In genomic region chr22:29268511-29269229, GRCh38 we compare ENCODE assay signal across 1 cellular context.
TF ChIP-seq lines count a peak whose summit lies in the region.

No MANE protein-coding gene starts in this region.

TF ChIP-seq in WTC11, 78 proteins besides CTCF, POLR2A, EP300 and RAD21 (continued from another document):
- TF ChIP-seq MAX (CRISPR knock-in tag; IDR thresholded peaks at IDR 0.05) (no peak), GABPB1 (CRISPR knock-in tag; IDR thresholded peaks at IDR 0.05) (no peak), ZSCAN18 (CRISPR knock-in tag; IDR thresholded peaks at IDR 0.05) (no peak), ATF1 (CRISPR knock-in tag; IDR thresholded peaks at IDR 0.05) (no peak), ZNF416 (CRISPR knock-in tag; IDR thresholded peaks at IDR 0.05) (0 out of 2 replicates have a peak, but pooled peaks have one; percentile 36), HMGXB4 (CRISPR knock-in tag; IDR thresholded peaks at IDR 0.05) (peak; percentile 80; the same call in 1 of the 2 replicates), CDX4 (CRISPR knock-in tag; IDR thresholded peaks at IDR 0.05; ENCODE audit: borderline replicate concordance) (no peak), EMX1 (CRISPR knock-in tag; IDR thresholded peaks at IDR 0.05) (no peak), SOX15 (CRISPR knock-in tag; IDR thresholded peaks at IDR 0.05) (no peak), FOXP1 (CRISPR knock-in tag; IDR thresholded peaks at IDR 0.05; ENCODE audit: borderline replicate concordance) (no peak), MXD4 (CRISPR knock-in tag; IDR thresholded peaks at IDR 0.05; ENCODE audit: borderline replicate concordance) (no peak), ATF2 (CRISPR knock-in tag; IDR thresholded peaks at IDR 0.05; ENCODE audit: borderline replicate concordance, low read depth) (no peak), NFE2L1 (CRISPR knock-in tag; IDR thresholded peaks at IDR 0.05) (no peak), E2F4 (CRISPR knock-in tag; IDR thresholded peaks at IDR 0.05; ENCODE audit: borderline replicate concordance, low read depth) (no peak), CREM (CRISPR knock-in tag; IDR thresholded peaks at IDR 0.05) (no peak), MYBL2 (CRISPR knock-in tag; IDR thresholded peaks at IDR 0.05) (no peak), RELA (CRISPR knock-in tag; IDR thresholded peaks at IDR 0.05; ENCODE audit: borderline replicate concordance) (no peak), ZNF396 (CRISPR knock-in tag; IDR thresholded peaks at IDR 0.05; ENCODE audit: borderline replicate concordance) (no peak), ZMAT4 (CRISPR knock-in tag; IDR thresholded peaks at IDR 0.05) (no peak), KAT7 (CRISPR knock-in tag; IDR thresholded peaks at IDR 0.05; ENCODE audit: borderline replicate concordance) (no peak), ZNF263 (CRISPR knock-in tag; IDR thresholded peaks at IDR 0.05; ENCODE audit: low read depth) (no peak), ZNF317 (CRISPR knock-in tag; IDR thresholded peaks at IDR 0.05; ENCODE audit: borderline replicate concordance, low read depth) (no peak), ZNF138 (CRISPR knock-in tag; conservative IDR thresholded peaks at IDR 0.05) (no peak), ATF3 (CRISPR knock-in tag; conservative IDR thresholded peaks at IDR 0.05) (no peak), SMAD4 (CRISPR knock-in tag; IDR thresholded peaks at IDR 0.05) (no peak), ARID4B (CRISPR knock-in tag; IDR thresholded peaks at IDR 0.05; ENCODE audit: borderline replicate concordance) (peak; percentile 55; the same call in 1 of the 2 replicates), AFF4 (CRISPR knock-in tag; IDR thresholded peaks at IDR 0.05; ENCODE audit: borderline replicate concordance) (no peak), ZNF425 (CRISPR knock-in tag; conservative IDR thresholded peaks at IDR 0.05) (no peak), CBFB (CRISPR knock-in tag; IDR thresholded peaks at IDR 0.05; ENCODE audit: low read depth) (no peak), AR (CRISPR knock-in tag; IDR thresholded peaks at IDR 0.05) (no peak)
